In genomic region chr12:92583910-92584309, GRCh38 we compare ENCODE assay signal across 28 cellular contexts.
"Had no signal": no experiment of that assay in that cellular context is flagged by ENCODE, and none has a peak within 500 bp of the region (broad histone marks: within the 10 kb centered on the region; RNA-seq: fewer than 3 reads in every experiment).

No MANE protein-coding gene starts in this region.

- H3K4me3 ChIP-seq: colonic mucosa, coronary artery, dorsolateral prefrontal cortex, esophagus muscularis mucosa, esophagus squamous epithelium, gastrocnemius medialis, gastroesophageal sphincter, heart left ventricle, heart right ventricle had no signal

- H3K27me3 Mint-ChIP-seq: dendritic cell treated with granulocyte-macrophage colony-stimulating factor and Interleukin-4, amounts not matched to agents 40 ng/mL and 50 ng/mL, for 4 days; effector memory CD8-positive, alpha-beta T cell had no signal

- H3K36me3 ChIP-seq: colonic mucosa, esophagus muscularis mucosa, esophagus squamous epithelium, gastrocnemius medialis, gastroesophageal sphincter, heart left ventricle, heart right ventricle had no signal

- H3K9me3 Mint-ChIP-seq: dendritic cell treated with granulocyte-macrophage colony-stimulating factor and Interleukin-4, amounts not matched to agents 40 ng/mL and 50 ng/mL, for 4 days; effector memory CD8-positive, alpha-beta T cell had no signal

- H3K9me3 ChIP-seq: colonic mucosa, esophagus squamous epithelium, gastrocnemius medialis, gastroesophageal sphincter had no signal

- FAIRE-seq: colon, endometrium, endothelial cell of umbilical vein, frontal cortex had no signal

- H3K4me3 Mint-ChIP-seq: dendritic cell treated with granulocyte-macrophage colony-stimulating factor and Interleukin-4, amounts not matched to agents 40 ng/mL and 50 ng/mL, for 4 days; effector memory CD8-positive, alpha-beta T cell had no signal

- DNase-seq: colonic mucosa; cortex of kidney; dermis blood vessel endothelial cell; dorsolateral prefrontal cortex; effector CD4-positive, alpha-beta T cell; effector CD8-positive, alpha-beta T cell; effector memory CD4-positive, alpha-beta T cell; effector memory CD8-positive, alpha-beta T cell; erythroblast; esophagus squamous epithelium; foreskin fibroblast; foreskin keratinocyte; foreskin melanocyte; gastrocnemius medialis; glutamatergic neuron; head of caudate nucleus; heart left ventricle; heart right ventricle had no signal

- H3K27me3 ChIP-seq: colonic mucosa, dorsolateral prefrontal cortex, esophagus muscularis mucosa, esophagus squamous epithelium, foreskin keratinocyte, gastrocnemius medialis, gastroesophageal sphincter, heart left ventricle, heart right ventricle had no signal

- H3K27ac ChIP-seq: colonic mucosa, coronary artery, epithelial cell of prostate, esophagus muscularis mucosa, esophagus squamous epithelium, foreskin keratinocyte, gastrocnemius medialis, gastroesophageal sphincter, heart left ventricle, heart right ventricle had no signal

- H3K4me1 ChIP-seq: colonic mucosa, esophagus muscularis mucosa, foreskin keratinocyte, gastrocnemius medialis, heart left ventricle, heart right ventricle had no signal

- H3K27ac Mint-ChIP-seq: dendritic cell treated with granulocyte-macrophage colony-stimulating factor and Interleukin-4, amounts not matched to agents 40 ng/mL and 50 ng/mL, for 4 days; effector memory CD8-positive, alpha-beta T cell had no signal

- ATAC-seq: effector memory CD8-positive, alpha-beta T cell; esophagus mucosa; foreskin keratinocyte; gastrocnemius medialis; gastroesophageal sphincter; heart left ventricle; heart right ventricle had no signal
